Comparison of ENCODE assay signal across 14 cellular contexts in genomic region chr3:74089854-74090253, GRCh38.
"Had no signal": no experiment of that assay in that cellular context is flagged by ENCODE, and none has a peak within 500 bp of the region (broad histone marks: within the 10 kb centered on the region; RNA-seq: fewer than 3 reads in every experiment).

No MANE protein-coding gene starts in this region.

- H3K4me3 Mint-ChIP-seq: activated CD4-positive, alpha-beta memory T cell treated with anti-CD3 and anti-CD28 coated beads for 36 hours; activated naive CD8-positive, alpha-beta T cell treated with anti-CD3 and anti-CD28 coated beads for 36 hours; activated T-cell treated with anti-CD3 and anti-CD28 coated beads, Interleukin-2, amount 50 U/mL, for 4 hours; neural crest cell had no signal

- H3K27ac ChIP-seq: cardiac muscle cell, colonic mucosa, pancreas, tibial artery, vagina had no signal

- H3K27me3 Mint-ChIP-seq: activated CD4-positive, alpha-beta memory T cell treated with anti-CD3 and anti-CD28 coated beads for 36 hours; activated naive CD8-positive, alpha-beta T cell treated with anti-CD3 and anti-CD28 coated beads for 36 hours had no signal

- H3K27ac Mint-ChIP-seq: activated CD4-positive, alpha-beta memory T cell treated with anti-CD3 and anti-CD28 coated beads for 36 hours; activated naive CD8-positive, alpha-beta T cell treated with anti-CD3 and anti-CD28 coated beads for 36 hours had no signal

- H3K9me3 Mint-ChIP-seq: neural crest cell had no signal

- H3K36me3 ChIP-seq: cardiac muscle cell, colonic mucosa, pancreas, tibial artery, vagina had no signal

- H3K36me3 Mint-ChIP-seq: activated CD4-positive, alpha-beta memory T cell treated with anti-CD3 and anti-CD28 coated beads for 36 hours; activated naive CD8-positive, alpha-beta T cell treated with anti-CD3 and anti-CD28 coated beads for 36 hours had no signal

- H3K4me3 ChIP-seq: cardiac muscle cell, colonic mucosa, pancreas, tibial artery, vagina had no signal

- DNase-seq: activated CD4-positive, alpha-beta memory T cell treated with anti-CD3 and anti-CD28 coated beads for 36 hours; activated effector memory CD4-positive, alpha-beta T cell treated with anti-CD3 and anti-CD28 coated beads, Interleukin-2, amount 50 U/mL, for 16 hours; activated naive CD8-positive, alpha-beta T cell treated with anti-CD3 and anti-CD28 coated beads for 36 hours; activated T-cell treated with anti-CD3 and anti-CD28 coated beads, Interleukin-2, amount 50 U/mL, for 4 hours; anterior cingulate cortex; colonic mucosa; kidney; pancreas; stimulated activated CD4-positive, alpha-beta T cell treated with anti-CD3 and anti-CD28 coated beads, Interleukin-4, amount 100 ng/mL, for 4 hours; T-helper 9 cell; tibial artery had no signal

- H3K27me3 ChIP-seq: cardiac muscle cell, colonic mucosa, pancreas, tibial artery, vagina had no signal

- H3K9me3 ChIP-seq: colonic mucosa, pancreas, tibial artery, vagina had no signal

- H3K4me1 ChIP-seq: colonic mucosa, pancreas, tibial artery, vagina had no signal

- H3K4me1 Mint-ChIP-seq: activated naive CD8-positive, alpha-beta T cell treated with anti-CD3 and anti-CD28 coated beads for 36 hours; neural crest cell had no signal
